24 cellular contexts compared by ENCODE assay signal in genomic region chr4:144204431-144204830, GRCh38.
"Had no signal": no experiment of that assay in that cellular context is flagged by ENCODE, and none has a peak within 500 bp of the region (broad histone marks: within the 10 kb centered on the region; RNA-seq: fewer than 3 reads in every experiment).

No MANE protein-coding gene starts in this region.

- H3K36me3 ChIP-seq: Peyer's patch, SJCRH30 had no signal

- FAIRE-seq: K562 had no signal

- H3K9me3 Mint-ChIP-seq: IgD-negative memory B cell had no signal

- H3K4me3 ChIP-seq: K562, PC-9, Peyer's patch, SJCRH30 had no signal

- H3K36me3 Mint-ChIP-seq: IgD-negative memory B cell had no signal

- ATAC-seq: K562, Right ventricle myocardium inferior, SK-N-SH treated with all-trans-retinoic acid at 6 μM for 48 hours had no signal

- DNase-seq: Kasumi-1, NCI-H1092, NCI-H1105 treated with DMSO at 0.1 percent for 48 hours, NCI-H1417 treated with DMSO at 0.1 percent for 48 hours, NCI-H146, NCI-H1694 treated with DMSO at 0.1 percent for 48 hours, NCI-H1930, NCI-H2081, NCI-H2107, NCI-H226, NCI-H446, NCI-H510A, NCI-H524 treated with DMSO at 0.1 percent for 48 hours, NCI-H69, NCI-H774, PC-9, Peyer's patch, SHP77 treated with DMSO at 0.1 percent for 48 hours, SJCRH30 had no signal

- H2AFZ ChIP-seq: PC-9 had no signal

- H3K4me1 ChIP-seq: Peyer's patch, SJCRH30 had no signal

- H3K4me2 ChIP-seq: KMS-11, PC-9 had no signal

- H3K4me1 Mint-ChIP-seq: IgD-negative memory B cell had no signal

- H3K27ac ChIP-seq: KMS-11, PC-9, Peyer's patch, SJCRH30 had no signal

- H3K27me3 ChIP-seq: Peyer's patch, SJCRH30 had no signal

- H3K9ac ChIP-seq: KMS-11 had no signal

- H3K27ac Mint-ChIP-seq: IgD-negative memory B cell had no signal

- H3K4me3 Mint-ChIP-seq: IgD-negative memory B cell had no signal
